In genomic region chr7:92769844-92770243, GRCh38 we compare ENCODE assay signal across 16 cellular contexts.
DNase-seq lines count a peak whose midpoint lies in the region; ATAC-seq and TF ChIP-seq lines count a peak whose summit lies in the region.
"Had no signal": no experiment of that assay in that cellular context is flagged by ENCODE, and none has a peak within 500 bp of the region (broad histone marks: within the 10 kb centered on the region; RNA-seq: fewer than 3 reads in every experiment).

No MANE protein-coding gene starts in this region.

- TF ChIP-seq CTCF in osteoblast (IDR thresholded peaks at IDR 0.05; ENCODE audit: extremely low read depth, low read depth, low read length): no peak
- TF ChIP-seq CTCF in upper lobe of left lung (IDR thresholded peaks at IDR 0.05): no peak

- H3K4me3 Mint-ChIP-seq in activated naive CD4-positive, alpha-beta T cell treated with anti-CD3 and anti-CD28 coated beads for 36 hours: no peak overlapping the region
- H3K4me3 Mint-ChIP-seq in activated T-helper 17 cell treated with anti-CD3 and anti-CD28 coated beads, Interleukin-2, amount 50 U/mL, for 72 hours: peak overlapping the region; percentile 76

- H3K9me3 ChIP-seq in osteoblast (ENCODE audit: low read depth, low read length) (no peaks in the 10 kb centered on the region), upper lobe of left lung (no peaks in the 10 kb centered on the region)
- H3K9me3 ChIP-seq: left lung, Peyer's patch had no signal

- no peaks in the 10 kb centered on the region for H4K20me1 ChIP-seq in osteoblast (ENCODE audit: insufficient read depth, low read length)

- H3K27ac ChIP-seq in osteoblast (ENCODE audit: low read depth, low read length): peak overlapping the region; percentile 93
- no peak overlapping the region for H3K27ac ChIP-seq in upper lobe of left lung
- H3K27ac ChIP-seq: left lung, Peyer's patch had no signal

- peaks cover 51% of the 10 kb centered on the region for H3K4me1 ChIP-seq in osteoblast (ENCODE audit: insufficient read depth, low read length)
- H3K4me1 ChIP-seq in upper lobe of left lung: peaks cover 0 to 24% (median 7%) of the 10 kb centered on the region in 4 donors

- WGBS in upper lobe of left lung, 2 donors: 83 to 85% methylated on average over 1 of the region's 1 CpG

- peak overlapping the region; percentile 92 for H3K27ac Mint-ChIP-seq in activated naive CD4-positive, alpha-beta T cell treated with anti-CD3 and anti-CD28 coated beads for 36 hours
- H3K27ac Mint-ChIP-seq in activated T-helper 17 cell treated with anti-CD3 and anti-CD28 coated beads, Interleukin-2, amount 50 U/mL, for 72 hours: peak overlapping the region; percentile 90

- H3K4me2 ChIP-seq in osteoblast (ENCODE audit: insufficient read depth, low read length): no peak overlapping the region

- H3K36me3 ChIP-seq in osteoblast (ENCODE audit: insufficient read depth, low read length): peaks cover 11% of the 10 kb centered on the region
- H3K36me3 ChIP-seq in upper lobe of left lung: peaks cover 0 to 7% (median 0%) of the 10 kb centered on the region in 4 donors
- H3K36me3 ChIP-seq: left lung, Peyer's patch had no signal

- no peak overlapping the region for H2AFZ ChIP-seq in osteoblast (ENCODE audit: low read length)

- H3K27me3 ChIP-seq in osteoblast (ENCODE audit: insufficient read depth, low read length): no peaks in the 10 kb centered on the region
- no peaks in the 10 kb centered on the region for H3K27me3 ChIP-seq in upper lobe of left lung
- H3K27me3 ChIP-seq: left lung, Peyer's patch had no signal

- H3K36me3 Mint-ChIP-seq in activated naive CD4-positive, alpha-beta T cell treated with anti-CD3 and anti-CD28 coated beads for 36 hours (ENCODE audit: low read depth): peaks cover 47% of the 10 kb centered on the region
- H3K36me3 Mint-ChIP-seq in activated T-helper 17 cell treated with anti-CD3 and anti-CD28 coated beads, Interleukin-2, amount 50 U/mL, for 72 hours (ENCODE audit: low read depth): peaks cover 90% of the 10 kb centered on the region

- intact Hi-C loops in activated naive CD4-positive, alpha-beta T cell treated with anti-CD3 and anti-CD28 coated beads for 36 hours (cut with micrococcal nuclease): loop anchor here (1.0 to 5.0 kb wide), 8 partner anchors 39 to 243 kb away; partner anchors contain the start of genes PEX1 and RBM48

- H3K27me3 Mint-ChIP-seq in activated naive CD4-positive, alpha-beta T cell treated with anti-CD3 and anti-CD28 coated beads for 36 hours (ENCODE audit: low read depth): no peaks in the 10 kb centered on the region
- no peaks in the 10 kb centered on the region for H3K27me3 Mint-ChIP-seq in activated T-helper 17 cell treated with anti-CD3 and anti-CD28 coated beads, Interleukin-2, amount 50 U/mL, for 72 hours

- H3K4me3 ChIP-seq in osteoblast (ENCODE audit: insufficient read depth, low read length): no peak overlapping the region
- no peak overlapping the region for H3K4me3 ChIP-seq in upper lobe of left lung
- H3K4me3 ChIP-seq: left lung, Peyer's patch had no signal

- H3K79me2 ChIP-seq in osteoblast (ENCODE audit: insufficient read depth, low read length): peaks cover 63% of the 10 kb centered on the region

- no peak for TF ChIP-seq POLR2A in upper lobe of left lung (IDR thresholded peaks at IDR 0.05)

- peaks cover 65% of the 10 kb centered on the region for H3K4me1 Mint-ChIP-seq in activated naive CD4-positive, alpha-beta T cell treated with anti-CD3 and anti-CD28 coated beads for 36 hours (ENCODE audit: low read depth)
- H3K4me1 Mint-ChIP-seq in activated T-helper 17 cell treated with anti-CD3 and anti-CD28 coated beads, Interleukin-2, amount 50 U/mL, for 72 hours: peaks cover 58% of the 10 kb centered on the region

- no peaks in the 10 kb centered on the region for H3K9me3 Mint-ChIP-seq in activated naive CD4-positive, alpha-beta T cell treated with anti-CD3 and anti-CD28 coated beads for 36 hours
- H3K9me3 Mint-ChIP-seq in activated T-helper 17 cell treated with anti-CD3 and anti-CD28 coated beads, Interleukin-2, amount 50 U/mL, for 72 hours: no peaks in the 10 kb centered on the region

- no peak for TF ChIP-seq EP300 in upper lobe of left lung (IDR thresholded peaks at IDR 0.05)

- ATAC-seq in activated T-helper 17 cell treated with anti-CD3 and anti-CD28 coated beads, Interleukin-2, amount 50 U/mL, for 72 hours (replicated peaks): no peak
- ATAC-seq in HG02852 (IDR thresholded peaks at IDR 0.05; ENCODE audit: unreplicated experiment) (no peak), upper lobe of left lung (ENCODE audit: low FRiP score in 2 of 2) (no peak)
- ATAC-seq: left lung had no signal

- no peak for DNase-seq in activated naive CD4-positive, alpha-beta T cell treated with anti-CD3 and anti-CD28 coated beads for 36 hours
- no peak for DNase-seq in activated naive CD4-positive, alpha-beta T cell (lab: John Stamatoyannopoulos, UW)
- DNase-seq in NCI-H1092 (lab: John Stamatoyannopoulos, UW): peak; percentile 22
- no peak for DNase-seq in osteoblast (ENCODE audit: insufficient read length, low spot score, missing footprints)
- no peak for DNase-seq in upper lobe of left lung
- DNase-seq in mesenteric fat pad (ENCODE audit: low spot score): no peak
- DNase-seq: activated effector memory CD4-positive, alpha-beta T cell treated with Interleukin-2 at 50 U/mL for 16 hours; cortex of kidney; foreskin melanocyte; left lung; NCI-H2029; NCI-H510A treated with DMSO at 0.1 percent for 48 hours; Peyer's patch; stimulated activated CD4-positive, alpha-beta T cell treated with anti-CD3 and anti-CD28 coated beads, Interleukin-4, amount 100 ng/mL, for 24 hours had no signal

- CTCF ChIA-PET in activated naive CD4-positive, alpha-beta T cell treated with anti-CD3 and anti-CD28 coated beads for 36 hours (lab: Charles Lee): interaction anchor here (0.9 kb wide), 1 partner anchor 62 kb away, joined by 3 read pairs; no protein-coding TSS in a partner anchor
